8 cellular contexts compared by ENCODE assay signal in genomic region chr14:55129428-55130193, GRCh38. TPM values are rescaled to one million over a fixed set of nuclear protein-coding genes. Genes with fewer than 3 reads are reported as not detected.
DNase-seq lines count a peak whose midpoint lies in the region; TF ChIP-seq lines count a peak whose summit lies in the region.

No MANE protein-coding gene starts in this region.

- H3K4me2 ChIP-seq in fibroblast of lung (ENCODE audit: extremely low read depth, insufficient read depth, low read length), result peak overlapping the region; percentile 89

- H3K27me3 ChIP-seq in fibroblast of lung (ENCODE audit: control insufficient read depth, insufficient read depth, low read length) (no peaks in the 10 kb centered on the region), tibial artery (no peaks in the 10 kb centered on the region)

- POLR2A ChIA-PET in HEK293 (lab: Yijun Ruan, JAX), result interaction anchor here (0.8 to 1.8 kb wide), 3 partner anchors 22 to 35 kb away, joined by 3 to 7 read pairs (median 3); no protein-coding TSS in a partner anchor

- DNase-seq in GM13976 (ENCODE audit: low spot score), result peak; percentile 82
- DNase-seq in NCI-H2227 treated with DMSO at 0.1 percent for 48 hours (lab: John Stamatoyannopoulos, UW), result peak; percentile 16
- DNase-seq in activated T-cell treated with anti-CD3 and anti-CD28 coated beads, Interleukin-2, amount 50 U/mL, for 48 hours, result peak; percentile 67
- DNase-seq in fibroblast of lung (ENCODE audit: low read depth in 2 of 2), result peak; percentile 59 to 71
- peak; percentile 79 to 87 for DNase-seq in tibial artery
- DNase-seq in SK-N-DZ (ENCODE audit: low spot score), result no peak

- peaks cover 20% of the 10 kb centered on the region for H3K4me1 Mint-ChIP-seq in nephron

- no peak for TF ChIP-seq CTCF in GM13976 (IDR thresholded peaks at IDR 0.05; ENCODE audit: borderline replicate concordance, control extremely low read depth, extremely low read depth, insufficient read depth, missing control alignments)
- TF ChIP-seq CTCF in HEK293 (tag by site-specific recombination; IDR thresholded peaks at IDR 0.05), result no peak
- no peak for TF ChIP-seq CTCF in fibroblast of lung (conservative IDR thresholded peaks at IDR 0.05 in 1 of 2, IDR thresholded peaks at IDR 0.05 in 1 of 2; ENCODE audit: low read depth in 1 of 2, low read length in 2 of 2)
- no peak for TF ChIP-seq CTCF in nephron (IDR thresholded peaks at IDR 0.05; ENCODE audit: unreplicated experiment in 3 of 3)
- TF ChIP-seq CTCF in tibial artery (IDR thresholded peaks at IDR 0.05), result no peak

- H4K20me1 ChIP-seq in fibroblast of lung (ENCODE audit: control insufficient read depth, extremely low read depth, insufficient read depth, low read length), result peaks cover 2% of the 10 kb centered on the region

- H3K36me3 Mint-ChIP-seq in nephron (ENCODE audit: low read depth), result no peaks in the 10 kb centered on the region

- peak overlapping the region; percentile 73 to 78 (median 74) for H3K4me3 Mint-ChIP-seq in nephron

- H3K9me3 ChIP-seq in HEK293 (ENCODE audit: control insufficient read depth, insufficient read depth, low read depth, low read length) (no peaks in the 10 kb centered on the region), fibroblast of lung (ENCODE audit: control insufficient read depth, insufficient read depth, low read depth, low read length) (no peaks in the 10 kb centered on the region), tibial artery (no peaks in the 10 kb centered on the region)

- H3K27me3 Mint-ChIP-seq in nephron (ENCODE audit: low read depth), result peaks cover 68% of the 10 kb centered on the region

- no peak overlapping the region for H3K27ac Mint-ChIP-seq in nephron

- in situ Hi-C loops in GM13976 (cut with MboI; ENCODE audit: low sequenced_read_pairs, unreplicated experiment), result no loop called here

- peak overlapping the region; percentile 49 for H3K4me3 ChIP-seq in HEK293 (ENCODE audit: low read depth, low read length)
- peak overlapping the region; percentile 92 to 99 (median 96) for H3K4me3 ChIP-seq in fibroblast of lung (replicated peaks in 1 of 4; ENCODE audit: control extremely low read depth in 1 of 4, insufficient read depth in 1 of 4, low read depth in 3 of 4, low read length in 4 of 4)
- peak overlapping the region; percentile 83 to 90 for H3K4me3 ChIP-seq in tibial artery

- intact Hi-C loops in tibial artery (cut with DNase I; ENCODE audit: low total_unique reads), result loop anchor here (5.0 kb wide), 1 partner anchor 37 kb away; no protein-coding TSS in a partner anchor

- H3K4me1 ChIP-seq in HEK293 (ENCODE audit: control insufficient read depth, insufficient read depth, low read length) (peaks cover 19% of the 10 kb centered on the region), fibroblast of lung (ENCODE audit: control insufficient read depth, extremely low read depth, insufficient read depth, low read length) (peaks cover 17% of the 10 kb centered on the region), tibial artery (peaks cover 0 to 53% (median 30%) of the 10 kb centered on the region in 4 donors)

- peak overlapping the region; percentile 43; the same call in 1 of the 2 replicates for H3K27ac ChIP-seq in HEK293 (ENCODE audit: extremely low read depth, low read depth, low read length)
- peak overlapping the region; percentile 96 for H3K27ac ChIP-seq in fibroblast of lung (ENCODE audit: insufficient read depth, low read length)
- H3K27ac ChIP-seq in tibial artery, result peak overlapping the region; percentile 94 to 96

- H2AFZ ChIP-seq in fibroblast of lung (ENCODE audit: low read length), result no peak overlapping the region

- H3K9me3 Mint-ChIP-seq in nephron, result no peaks in the 10 kb centered on the region

- peaks cover 0 to 2% of the 10 kb centered on the region in 2 experiments; a peak in 1 of 3 replicates for H3K36me3 ChIP-seq in HEK293 (ENCODE audit: control insufficient read depth in 2 of 2, insufficient read depth in 1 of 2, low read length in 2 of 2)
- no peaks in the 10 kb centered on the region for H3K36me3 ChIP-seq in fibroblast of lung (ENCODE audit: control insufficient read depth, insufficient read depth, low read length)
- H3K36me3 ChIP-seq in tibial artery, result no peaks in the 10 kb centered on the region

- CTCF ChIA-PET in HEK293 (lab: Yijun Ruan, JAX), result no interaction called here

- H3K9ac ChIP-seq in fibroblast of lung (ENCODE audit: insufficient read depth, low read length), result peak overlapping the region; percentile 96

- H3K79me2 ChIP-seq in fibroblast of lung (ENCODE audit: control insufficient read depth, insufficient read depth, low read length), result peaks cover 54% of the 10 kb centered on the region

TF ChIP-seq in HEK293, 187 proteins besides CTCF, POLR2A, EP300 and RAD21 (continues in another document):
- TF ChIP-seq ZBTB1 (tag by site-specific recombination; IDR thresholded peaks at IDR 0.05), result no peak
- TF ChIP-seq, protein P1, sequence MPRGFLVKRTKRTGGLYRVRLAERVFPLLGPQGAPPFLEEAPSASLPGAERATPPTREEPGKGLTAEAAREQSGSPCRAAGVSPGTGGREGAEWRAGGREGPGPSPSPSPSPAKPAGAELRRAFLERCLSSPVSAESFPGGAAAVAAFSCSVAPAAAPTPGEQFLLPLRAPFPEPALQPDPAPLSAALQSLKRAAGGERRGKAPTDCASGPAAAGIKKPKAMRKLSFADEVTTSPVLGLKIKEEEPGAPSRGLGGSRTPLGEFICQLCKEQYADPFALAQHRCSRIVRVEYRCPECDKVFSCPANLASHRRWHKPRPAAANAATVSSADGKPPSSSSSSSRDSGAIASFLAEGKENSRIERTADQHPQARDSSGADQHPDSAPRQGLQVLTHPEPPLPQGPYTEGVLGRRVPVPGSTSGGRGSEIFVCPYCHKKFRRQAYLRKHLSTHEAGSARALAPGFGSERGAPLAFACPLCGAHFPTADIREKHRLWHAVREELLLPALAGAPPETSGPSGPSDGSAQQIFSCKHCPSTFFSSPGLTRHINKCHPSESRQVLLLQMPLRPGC (tag by site-specific recombination; IDR thresholded peaks at IDR 0.05), result no peak
- 0 out of 2 replicates have a peak, but pooled peaks have one; percentile 27 for TF ChIP-seq BCL11B (tag by site-specific recombination; IDR thresholded peaks at IDR 0.05; ENCODE audit: low read depth)
- TF ChIP-seq ZNF654 (tag by site-specific recombination; IDR thresholded peaks at IDR 0.05; ENCODE audit: low read depth), result no peak
- TF ChIP-seq YY2 (tag by site-specific recombination; IDR thresholded peaks at IDR 0.05), result no peak
- TF ChIP-seq SP2 (tag by site-specific recombination; IDR thresholded peaks at IDR 0.05), result peak; percentile 36; the same call in 1 of the 2 replicates
- no peak for TF ChIP-seq ZNF248 (tag by site-specific recombination; IDR thresholded peaks at IDR 0.05)
- TF ChIP-seq ELK4 (IDR thresholded peaks at IDR 0.05; ENCODE audit: borderline replicate concordance, low read depth, low read length), result no peak
- no peak for TF ChIP-seq ZNF561 (tag by site-specific recombination; IDR thresholded peaks at IDR 0.05; ENCODE audit: borderline replicate concordance)
- TF ChIP-seq ZNF623 (tag by site-specific recombination; IDR thresholded peaks at IDR 0.05), result no peak
- TF ChIP-seq RBAK (tag by site-specific recombination; IDR thresholded peaks at IDR 0.05), result no peak
- TF ChIP-seq ZNF24 (tag by site-specific recombination; IDR thresholded peaks at IDR 0.05), result no peak
- no peak for TF ChIP-seq ZNF530 (tag by site-specific recombination; IDR thresholded peaks at IDR 0.05; ENCODE audit: low read depth)
- no peak for TF ChIP-seq ZNF548 (tag by site-specific recombination; IDR thresholded peaks at IDR 0.05)
- no peak for TF ChIP-seq ZNF610 (tag by site-specific recombination; IDR thresholded peaks at IDR 0.05; ENCODE audit: borderline replicate concordance)
- no peak for TF ChIP-seq SALL2 (tag by site-specific recombination; IDR thresholded peaks at IDR 0.05; ENCODE audit: borderline replicate concordance)
- no peak for TF ChIP-seq ZNF266 (tag by site-specific recombination; IDR thresholded peaks at IDR 0.05; ENCODE audit: low read depth)
- TF ChIP-seq, protein P2, sequence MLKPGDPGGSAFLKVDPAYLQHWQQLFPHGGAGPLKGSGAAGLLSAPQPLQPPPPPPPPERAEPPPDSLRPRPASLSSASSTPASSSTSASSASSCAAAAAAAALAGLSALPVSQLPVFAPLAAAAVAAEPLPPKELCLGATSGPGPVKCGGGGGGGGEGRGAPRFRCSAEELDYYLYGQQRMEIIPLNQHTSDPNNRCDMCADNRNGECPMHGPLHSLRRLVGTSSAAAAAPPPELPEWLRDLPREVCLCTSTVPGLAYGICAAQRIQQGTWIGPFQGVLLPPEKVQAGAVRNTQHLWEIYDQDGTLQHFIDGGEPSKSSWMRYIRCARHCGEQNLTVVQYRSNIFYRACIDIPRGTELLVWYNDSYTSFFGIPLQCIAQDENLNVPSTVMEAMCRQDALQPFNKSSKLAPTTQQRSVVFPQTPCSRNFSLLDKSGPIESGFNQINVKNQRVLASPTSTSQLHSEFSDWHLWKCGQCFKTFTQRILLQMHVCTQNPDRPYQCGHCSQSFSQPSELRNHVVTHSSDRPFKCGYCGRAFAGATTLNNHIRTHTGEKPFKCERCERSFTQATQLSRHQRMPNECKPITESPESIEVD (tag by site-specific recombination; IDR thresholded peaks at IDR 0.05), result no peak
- peak; percentile 45; the same call in 1 of the 2 replicates for TF ChIP-seq ZBTB8A (tag by site-specific recombination; IDR thresholded peaks at IDR 0.05)
- TF ChIP-seq ZNF366 (tag by site-specific recombination; conservative IDR thresholded peaks at IDR 0.05), result no peak

RNA-seq across cellular contexts. Expression of gene LGALS3, which starts 0.6 kb away (rescaled TPM):
- total RNA-seq in fibroblast of lung, result 430 and 434 TPM in 2 replicates
- 333 and 398 TPM in 2 replicates for polyA plus RNA-seq in fibroblast of lung
- polyA plus RNA-seq in fibroblast of lung (2012), result 345 and 493 TPM in 2 replicates
- polyA minus RNA-seq in fibroblast of lung (ENCODE audit: low replicate concordance), result 110 and 113 TPM in 2 replicates
- not detected in 2 replicates for polyA plus RNA-seq in SK-N-DZ (2014; cell fraction: cytosol; rRNA removed)
- 1.3 TPM in 1 of 2 replicates, not detected in the other for polyA plus RNA-seq in SK-N-DZ (2014; cell fraction: nucleus; rRNA removed)

Comparison
In these comparisons a context has a peak if more than half of its experiments do, and no peak if none do; other contexts are left out.
1. H3K27ac ChIP-seq: peak in every context shown above with its lines; median percentile 96 in fibroblast of lung; 95 in tibial artery; 43 in HEK293.